Comparison of ENCODE assay signal across 27 cellular contexts in genomic region chr14:50355692-50356091, GRCh38.
"Had no signal": no experiment of that assay in that cellular context is flagged by ENCODE, and none has a peak within 500 bp of the region (broad histone marks: within the 10 kb centered on the region; RNA-seq: fewer than 3 reads in every experiment).

No MANE protein-coding gene starts in this region.

- H3K36me3 ChIP-seq: pancreas, prostate gland, thyroid gland, uterus had no signal

- DNase-seq: islet precursor cell; left cardiac atrium; left lung; lower lobe of right lung; mammary epithelial cell; mesenchymal stem cell; naive thymus-derived CD8-positive, alpha-beta T cell; nucleus accumbens; pancreas; posterior cingulate gyrus; retina; right cardiac atrium; stimulated activated CD4-positive, alpha-beta T cell treated with anti-CD3 and anti-CD28 coated beads, Interleukin-12 subunit alpha, Interleukin-12 subunit beta, amount 100 ng/mL, for 4 hours; stimulated activated CD4-positive, alpha-beta T cell treated with anti-CD3 and anti-CD28 coated beads, Interleukin-15, amount 100 ng/mL, for 24 hours; stimulated activated CD4-positive, alpha-beta T cell treated with anti-CD3 and anti-CD28 coated beads, Interleukin-2, amount 100 ng/mL, for 24 hours; stimulated activated CD4-positive, alpha-beta T cell treated with anti-CD3 and anti-CD28 coated beads, Interleukin-4, amount 100 ng/mL, for 1 hour; stimulated activated naive B cell treated with anti-CD40 and anti-IgM and Interleukin-4, amounts not matched to agents 10 μg/mL and 1 μg/mL and 100 μg/mL, for 72 hours; stimulated activated naive CD8-positive, alpha-beta T cell treated with anti-CD3 and anti-CD28 coated beads, Interleukin-15, Interleukin-2, amounts not matched to agents 100 U/mL and 50 U/mL, for 24 hours; stomach; testis; thyroid gland; transverse colon; upper lobe of left lung; uterus had no signal

- H3K27me3 ChIP-seq: left lung, pancreas, stomach, testis, thyroid gland, transverse colon, upper lobe of left lung, uterus had no signal

- H3K27ac ChIP-seq: left lung, lower lobe of right lung, pancreas, prostate gland, skin epidermis, stomach, testis, thyroid gland, transverse colon, upper lobe of left lung, uterus had no signal

- H3K4me3 ChIP-seq: left lung, lower lobe of right lung, pancreas, prostate gland, skin epidermis, stomach, testis, thyroid gland, transverse colon, upper lobe of left lung, uterus had no signal

- ATAC-seq: left cardiac atrium; left lung; lower lobe of right lung; naive thymus-derived CD8-positive, alpha-beta T cell; pancreas; right cardiac atrium; sciatic nerve; stimulated activated naive B cell treated with anti-CD40 and anti-IgM and Interleukin-4, amounts not matched to agents 10 μg/mL and 1 μg/mL and 100 μg/mL, for 72 hours; stimulated activated naive CD8-positive, alpha-beta T cell treated with anti-CD3 and anti-CD28 coated beads, Interleukin-15, Interleukin-2, amounts not matched to agents 100 U/mL and 50 U/mL, for 24 hours had no signal

- H3K4me1 ChIP-seq: left lung, lower lobe of right lung, prostate gland, testis, thyroid gland, transverse colon, upper lobe of left lung, uterus had no signal

- H3K9me3 ChIP-seq: left lung, lower lobe of right lung, pancreas, prostate gland, stomach, testis, thyroid gland, transverse colon, upper lobe of left lung, uterus had no signal
